ENCODE assay signal across 8 cellular contexts in genomic region chr18:46343940-46344372, GRCh38.
DNase-seq lines count a peak whose midpoint lies in the region; ATAC-seq, FAIRE-seq and TF ChIP-seq lines count a peak whose summit lies in the region.

No MANE protein-coding gene starts in this region.

- TF ChIP-seq POLR2A in heart left ventricle (IDR thresholded peaks at IDR 0.05): no peak

- H3K9me3 ChIP-seq in heart left ventricle: no peaks in the 10 kb centered on the region

- no peak overlapping the region for H3K4me3 ChIP-seq in heart left ventricle

- intact Hi-C loops in activated CD4-positive, alpha-beta T cell treated with anti-CD3 and anti-CD28 coated beads, Interleukin-2, amount 10 ng/mL, durations not matched to agents 24 days and 14 days (cut with micrococcal nuclease): no loop called here
- intact Hi-C loops in heart left ventricle (cut with DNase I): no loop called here

- H3K4me1 Mint-ChIP-seq in activated CD4-positive, alpha-beta T cell treated with anti-CD3 and anti-CD28 coated beads, Interleukin-2, amount 10 ng/mL, durations not matched to agents 24 days and 14 days: peaks cover 48% of the 10 kb centered on the region

- H3K4me3 Mint-ChIP-seq in activated CD4-positive, alpha-beta T cell treated with anti-CD3 and anti-CD28 coated beads, Interleukin-2, amount 10 ng/mL, durations not matched to agents 24 days and 14 days: peak overlapping the region; percentile 14

- H3K27ac ChIP-seq in heart left ventricle: peak overlapping the region in 6 of 12 donors; percentile 14 to 54 (median 38)

- no peaks in the 10 kb centered on the region for H3K36me3 Mint-ChIP-seq in activated CD4-positive, alpha-beta T cell treated with anti-CD3 and anti-CD28 coated beads, Interleukin-2, amount 10 ng/mL, durations not matched to agents 24 days and 14 days (ENCODE audit: low read depth)

- peak; percentile 83 for DNase-seq in DMS79 treated with DMSO at 0.1 percent for 48 hours (lab: John Stamatoyannopoulos, UW)
- DNase-seq in activated CD4-positive, alpha-beta T cell treated with anti-CD3 and anti-CD28 coated beads, Interleukin-2, amount 10 ng/mL, durations not matched to agents 24 days and 14 days: peak; percentile 90
- peak; percentile 48 to 72 (median 52) for DNase-seq in heart left ventricle
- peak; percentile 4 to 29 for DNase-seq in stimulated activated CD8-positive, alpha-beta memory T cell treated with anti-CD3 and anti-CD28 coated beads, Interleukin-7, amount 100 ng/mL, for 48 hours (ENCODE audit: extremely low read depth in 1 of 2, low read depth in 1 of 2)
- no peak for DNase-seq in GDM1 (lab: John Stamatoyannopoulos, UW)
- no peak for DNase-seq in D721Med (ENCODE audit: insufficient read length, low spot score)

- H3K27me3 ChIP-seq in heart left ventricle: no peaks in the 10 kb centered on the region

- no peak for FAIRE-seq in D721Med (lab: Jason Lieb, UNC)

- peak overlapping the region; percentile 74 for H3K27ac Mint-ChIP-seq in activated CD4-positive, alpha-beta T cell treated with anti-CD3 and anti-CD28 coated beads, Interleukin-2, amount 10 ng/mL, durations not matched to agents 24 days and 14 days

- H3K27me3 Mint-ChIP-seq in activated CD4-positive, alpha-beta T cell treated with anti-CD3 and anti-CD28 coated beads, Interleukin-2, amount 10 ng/mL, durations not matched to agents 24 days and 14 days: peaks cover 6% of the 10 kb centered on the region

- peaks cover 0 to 30% (median 16%) of the 10 kb centered on the region in 12 donors for H3K4me1 ChIP-seq in heart left ventricle

- H3K36me3 ChIP-seq in heart left ventricle: no peaks in the 10 kb centered on the region

- TF ChIP-seq CTCF in heart left ventricle (IDR thresholded peaks at IDR 0.05) (no peak), D721Med (IDR thresholded peaks at IDR 0.05; ENCODE audit: insufficient read depth, missing control alignments) (no peak)

- WGBS in heart left ventricle, 4 donors: 47 to 69% (median 48%) methylated on average over 7 to 10 of the region's 10 CpGs

- ATAC-seq in GM21367 (IDR thresholded peaks at IDR 0.05; ENCODE audit: unreplicated experiment): peak; percentile 77
- ATAC-seq in HG03565 (IDR thresholded peaks at IDR 0.05; ENCODE audit: unreplicated experiment): peak; percentile 59
- ATAC-seq in heart left ventricle: peak; percentile 41 to 89 (median 64)

- H3K9me3 Mint-ChIP-seq in activated CD4-positive, alpha-beta T cell treated with anti-CD3 and anti-CD28 coated beads, Interleukin-2, amount 10 ng/mL, durations not matched to agents 24 days and 14 days: no peaks in the 10 kb centered on the region

Comparison
In these comparisons a context has a peak if more than half of its experiments do, and no peak if none do; other contexts are left out.
1. DNase-seq: peak in DMS79 treated with DMSO at 0.1 percent for 48 hours (single experiment), activated CD4-positive, alpha-beta T cell treated with anti-CD3 and anti-CD28 coated beads, Interleukin-2, amount 10 ng/mL, durations not matched to agents 24 days and 14 days (single experiment), heart left ventricle (5 of 5) and stimulated activated CD8-positive, alpha-beta memory T cell treated with anti-CD3 and anti-CD28 coated beads, Interleukin-7, amount 100 ng/mL, for 48 hours (2 of 2); none in GDM1 (single experiment) and D721Med (single experiment).
2. Peak in every context shown above with its lines, with median percentiles within 50 percentile points of each other: ATAC-seq.